17 cellular contexts compared by ENCODE assay signal in genomic region chr17:82776454-82776853, GRCh38. TPM values are rescaled to one million over a fixed set of nuclear protein-coding genes. Genes with fewer than 3 reads are reported as not detected.
DNase-seq lines count a peak whose midpoint lies in the region; ATAC-seq, FAIRE-seq and TF ChIP-seq lines count a peak whose summit lies in the region.
"Had no signal": no experiment of that assay in that cellular context is flagged by ENCODE, and none has a peak within 500 bp of the region (broad histone marks: within the 10 kb centered on the region; RNA-seq: fewer than 3 reads in every experiment).

No MANE protein-coding gene starts in this region.

- H3K4me3 ChIP-seq in coronary artery = no peak overlapping the region
- H3K4me3 ChIP-seq: A549, GM23338 had no signal

- no peak for DNase-seq in activated T-cell treated with anti-CD3 and anti-CD28 coated beads, Interleukin-2, amount 50 U/mL, for 24 hours
- no peak for DNase-seq in activated T-cell treated with anti-CD3 and anti-CD28 coated beads, Interleukin-2, amount 50 U/mL, for 48 hours
- DNase-seq in GM18507 (ENCODE audit: extremely low spot score, insufficient read length, low read depth) = no peak
- DNase-seq in central memory CD8-positive, alpha-beta T cell (ENCODE audit: low spot score in 2 of 2) = no peak
- DNase-seq in coronary artery (ENCODE audit: low spot score) = no peak
- DNase-seq in left lobe of liver (ENCODE audit: low spot score) = no peak
- DNase-seq: DMS53, NCI-H1417, NCI-H187 treated with DMSO at 0.1 percent for 48 hours, NCI-H526 treated with DMSO at 0.1 percent for 48 hours, SHP77 treated with DMSO at 0.1 percent for 48 hours had no signal

- peak; percentile 90 for FAIRE-seq in GM18507 (lab: Jason Lieb, UNC)
- FAIRE-seq: A549 had no signal

- H3K27ac ChIP-seq in coronary artery = no peak overlapping the region
- H3K27ac ChIP-seq: A549 had no signal

- ATAC-seq in central memory CD8-positive, alpha-beta T cell (replicated peaks; ENCODE audit: extremely low read depth, poor library complexity, severe bottlenecking) = peak; percentile 33
- peak; percentile 75 for ATAC-seq in stimulated activated memory B cell treated with anti-CD40 and anti-IgM and Interleukin-4, amounts not matched to agents 10 μg/mL and 1 μg/mL and 100 μg/mL, for 72 hours
- ATAC-seq in HG03095 (IDR thresholded peaks at IDR 0.05; ENCODE audit: unreplicated experiment) (no peak), left lobe of liver (no peak)
- ATAC-seq: A549, GM23338, HCT116 had no signal

- H3K4me3 Mint-ChIP-seq in activated T-cell treated with anti-CD3 and anti-CD28 coated beads, Interleukin-2, amount 50 U/mL, for 24 hours = no peak overlapping the region
- H3K4me3 Mint-ChIP-seq in central memory CD8-positive, alpha-beta T cell = peak overlapping the region; percentile 37
- H3K4me3 Mint-ChIP-seq in stimulated activated memory B cell treated with anti-CD40 and anti-IgM and Interleukin-4, amounts not matched to agents 10 μg/mL and 1 μg/mL and 100 μg/mL, for 72 hours = no peak overlapping the region
- H3K4me3 Mint-ChIP-seq: GM23338 had no signal

- no peak for TF ChIP-seq CTCF in coronary artery (IDR thresholded peaks at IDR 0.05)

- peaks cover 21% of the 10 kb centered on the region for H3K4me1 Mint-ChIP-seq in activated T-cell treated with anti-CD3 and anti-CD28 coated beads, Interleukin-2, amount 50 U/mL, for 24 hours (ENCODE audit: low read depth)
- peaks cover 31% of the 10 kb centered on the region for H3K4me1 Mint-ChIP-seq in central memory CD8-positive, alpha-beta T cell
- H3K4me1 Mint-ChIP-seq in stimulated activated memory B cell treated with anti-CD40 and anti-IgM and Interleukin-4, amounts not matched to agents 10 μg/mL and 1 μg/mL and 100 μg/mL, for 72 hours = peaks cover 31% of the 10 kb centered on the region
- H3K4me1 Mint-ChIP-seq: GM23338 had no signal

- H3K27me3 Mint-ChIP-seq in activated T-cell treated with anti-CD3 and anti-CD28 coated beads, Interleukin-2, amount 50 U/mL, for 24 hours = no peaks in the 10 kb centered on the region
- no peaks in the 10 kb centered on the region for H3K27me3 Mint-ChIP-seq in central memory CD8-positive, alpha-beta T cell
- H3K27me3 Mint-ChIP-seq in stimulated activated memory B cell treated with anti-CD40 and anti-IgM and Interleukin-4, amounts not matched to agents 10 μg/mL and 1 μg/mL and 100 μg/mL, for 72 hours = no peaks in the 10 kb centered on the region

- peak overlapping the region; percentile 8 for H3K27ac Mint-ChIP-seq in activated T-cell treated with anti-CD3 and anti-CD28 coated beads, Interleukin-2, amount 50 U/mL, for 24 hours
- H3K27ac Mint-ChIP-seq in central memory CD8-positive, alpha-beta T cell (ENCODE audit: low read depth) = peak overlapping the region; percentile 32
- peak overlapping the region; percentile 57 for H3K27ac Mint-ChIP-seq in stimulated activated memory B cell treated with anti-CD40 and anti-IgM and Interleukin-4, amounts not matched to agents 10 μg/mL and 1 μg/mL and 100 μg/mL, for 72 hours
- H3K27ac Mint-ChIP-seq: GM23338 had no signal

- H3K9me3 Mint-ChIP-seq in activated T-cell treated with anti-CD3 and anti-CD28 coated beads, Interleukin-2, amount 50 U/mL, for 24 hours = no peaks in the 10 kb centered on the region
- H3K9me3 Mint-ChIP-seq in central memory CD8-positive, alpha-beta T cell = no peaks in the 10 kb centered on the region
- H3K9me3 Mint-ChIP-seq in stimulated activated memory B cell treated with anti-CD40 and anti-IgM and Interleukin-4, amounts not matched to agents 10 μg/mL and 1 μg/mL and 100 μg/mL, for 72 hours = peaks cover 6% of the 10 kb centered on the region
- H3K9me3 Mint-ChIP-seq: GM23338 had no signal

- peaks cover 65% of the 10 kb centered on the region for H3K36me3 Mint-ChIP-seq in activated T-cell treated with anti-CD3 and anti-CD28 coated beads, Interleukin-2, amount 50 U/mL, for 24 hours (ENCODE audit: low read depth)
- H3K36me3 Mint-ChIP-seq in central memory CD8-positive, alpha-beta T cell (ENCODE audit: insufficient read depth) = peaks cover 10% of the 10 kb centered on the region
- H3K36me3 Mint-ChIP-seq in stimulated activated memory B cell treated with anti-CD40 and anti-IgM and Interleukin-4, amounts not matched to agents 10 μg/mL and 1 μg/mL and 100 μg/mL, for 72 hours = peaks cover 22% of the 10 kb centered on the region

RNA-seq across cellular contexts. Expression of gene TBCD, which starts 24.6 kb away (rescaled TPM):
- 46.2 TPM for total RNA-seq in left lobe of liver

RNA-seq across cellular contexts. Expression of gene FN3K, which starts 41.0 kb away (rescaled TPM):
- total RNA-seq in left lobe of liver = 64.1 TPM
- total RNA-seq: HT1080 had no signal

RNA-seq across cellular contexts. Expression of gene FN3KRP, which starts 59.9 kb away (rescaled TPM):
- 14.0 TPM for total RNA-seq in left lobe of liver

Comparison
In these comparisons a context has a peak if more than half of its experiments do, and no peak if none do; other contexts are left out.
1. ATAC-seq: peak in central memory CD8-positive, alpha-beta T cell (single experiment) and stimulated activated memory B cell treated with anti-CD40 and anti-IgM and Interleukin-4, amounts not matched to agents 10 μg/mL and 1 μg/mL and 100 μg/mL, for 72 hours (single experiment); none in HG03095 (single experiment) and left lobe of liver (single experiment).
2. Peak in every context shown above with its lines, with median percentiles within 50 percentile points of each other: H3K27ac Mint-ChIP-seq.